Comparison of ENCODE assay signal across 10 cellular contexts in genomic region chr1:214584805-214585766, GRCh38. TPM values are rescaled to one million over a fixed set of nuclear protein-coding genes. Genes with fewer than 3 reads are reported as not detected.
DNase-seq lines count a peak whose midpoint lies in the region; ATAC-seq and TF ChIP-seq lines count a peak whose summit lies in the region.
"Had no signal": no experiment of that assay in that cellular context is flagged by ENCODE, and none has a peak within 500 bp of the region (broad histone marks: within the 10 kb centered on the region; RNA-seq: fewer than 3 reads in every experiment).

No MANE protein-coding gene starts in this region.

- TF ChIP-seq CTCF in RWPE1 (conservative IDR thresholded peaks at IDR 0.05; ENCODE audit: low read depth) (peak; percentile 96), sigmoid colon (IDR thresholded peaks at IDR 0.05) (peak; percentile 46 to 81 (median 76))

- ATAC-seq in GM19468 (IDR thresholded peaks at IDR 0.05; ENCODE audit: extremely low read depth, unreplicated experiment) (peak; percentile 85), HG03280 (IDR thresholded peaks at IDR 0.05; ENCODE audit: unreplicated experiment) (no peak)

- DNase-seq in DMS114 treated with DMSO at 0.1 percent for 48 hours (lab: John Stamatoyannopoulos, UW; ENCODE audit: unreplicated experiment) (peak; percentile 58), RWPE1 (ENCODE audit: low spot score) (peak; percentile 54), fibroblast of the conjunctiva (ENCODE audit: low read depth) (peak; percentile 47), sigmoid colon (no peak), NCI-H2196 treated with DMSO at 0.1 percent for 48 hours (lab: John Stamatoyannopoulos, UW; ENCODE audit: unreplicated experiment) (no peak)
- DNase-seq: T-cell had no signal

- no peak for TF ChIP-seq EP300 in Ishikawa (IDR thresholded peaks at IDR 0.05; ENCODE audit: borderline replicate concordance)
- no peak for TF ChIP-seq EP300 in sigmoid colon (IDR thresholded peaks at IDR 0.05)

- intact Hi-C loops in sigmoid colon (cut with DNase I) = loop anchor here (1.0 to 5.0 kb wide), 3 partner anchors 196 to 323 kb away; no protein-coding TSS in a partner anchor

- H3K4me1 ChIP-seq in sigmoid colon = peaks cover 0 to 30% (median 14%) of the 10 kb centered on the region in 4 donors

- no peaks in the 10 kb centered on the region for H3K36me3 ChIP-seq in sigmoid colon

- no peaks in the 10 kb centered on the region for H3K27me3 ChIP-seq in sigmoid colon

- no peak overlapping the region for H3K4me3 ChIP-seq in sigmoid colon
- H3K4me3 ChIP-seq: skin epidermis had no signal

- TF ChIP-seq RAD21 in Ishikawa (IDR thresholded peaks at IDR 0.05; ENCODE audit: low read depth) = peak; percentile 89

- CTCF ChIA-PET in RWPE1 (lab: Yijun Ruan, JAX) = interaction anchor here (0.5 to 4.5 kb wide), 20 partner anchors 11 to 354 kb away, joined by 3 to 31 read pairs (median 3); no protein-coding TSS in a partner anchor

- H3K9me3 ChIP-seq in sigmoid colon = no peaks in the 10 kb centered on the region

- POLR2A ChIA-PET in RWPE1 (lab: Yijun Ruan, JAX; ENCODE audit: low non-redundant PET) = interaction anchor here (0.5 to 1.0 kb wide), 2 partner anchors 34 to 60 kb away, joined by 3 to 6 read pairs; partner anchors contain the start of gene PTPN14

- peak overlapping the region; percentile 71 for H3K27ac ChIP-seq in RWPE1
- H3K27ac ChIP-seq in sigmoid colon = peak overlapping the region in 2 of 4 donors; percentile 55 to 64

- 58% methylated on average over 1 of the region's 1 CpG for WGBS in sigmoid colon, 2 donors

- no peak for TF ChIP-seq POLR2A in sigmoid colon (IDR thresholded peaks at IDR 0.05)

TF ChIP-seq in Ishikawa, 13 proteins besides CTCF, POLR2A, EP300 and RAD21:
- TF ChIP-seq TAF1 (IDR thresholded peaks at IDR 0.05; ENCODE audit: low read depth) (no peak), MAX (IDR thresholded peaks at IDR 0.05) (no peak), NFIC (IDR thresholded peaks at IDR 0.05) (no peak), TEAD4 (IDR thresholded peaks at IDR 0.05) (no peak), YY1 (IDR thresholded peaks at IDR 0.05; ENCODE audit: low read depth) (no peak), CREB1 (IDR thresholded peaks at IDR 0.05; ENCODE audit: low read depth) (no peak), USF1 (IDR thresholded peaks at IDR 0.05) (no peak), FOXM1 (IDR thresholded peaks at IDR 0.05; ENCODE audit: borderline replicate concordance, low read depth) (no peak), ZBTB7A (IDR thresholded peaks at IDR 0.05; ENCODE audit: low read depth) (no peak), EGR1 (IDR thresholded peaks at IDR 0.05) (no peak), CEBPB (IDR thresholded peaks at IDR 0.05) (no peak), TCF12 (IDR thresholded peaks at IDR 0.05; ENCODE audit: low read depth) (no peak), REST (IDR thresholded peaks at IDR 0.05; ENCODE audit: low read depth) (no peak)

RNA-seq across cellular contexts. Expression of gene CENPF, which starts 17.9 kb away (rescaled TPM):
- 1 to 10 TPM in 2 of 4 donors, under 1 TPM in 2; 0.36 to 1.9 (median 0.93) TPM for total RNA-seq in sigmoid colon
- 10 to 100 TPM in 1 of 3 donors, 1 to 10 TPM in 2; 2.1 to 25.2 (median 3.6) TPM for polyA plus RNA-seq in sigmoid colon

RNA-seq across cellular contexts. Expression of gene PTPN14, which starts 33.7 kb away (rescaled TPM):
- 10 to 100 TPM; 20.1 to 35.5 (median 33.1) TPM for total RNA-seq in sigmoid colon
- 1 to 10 TPM in 1 of 3 donors, under 1 TPM in 2; 0.46 to 3.1 (median 0.60) TPM for polyA plus RNA-seq in sigmoid colon

Comparison
In these comparisons a context has a peak if more than half of its experiments do, and no peak if none do; other contexts are left out.
1. DNase-seq: peak in DMS114 treated with DMSO at 0.1 percent for 48 hours (single experiment), RWPE1 (single experiment) and fibroblast of the conjunctiva (single experiment); none in sigmoid colon (single experiment) and NCI-H2196 treated with DMSO at 0.1 percent for 48 hours (single experiment).